9 cellular contexts compared by ENCODE assay signal in the genomic region with DNA sequence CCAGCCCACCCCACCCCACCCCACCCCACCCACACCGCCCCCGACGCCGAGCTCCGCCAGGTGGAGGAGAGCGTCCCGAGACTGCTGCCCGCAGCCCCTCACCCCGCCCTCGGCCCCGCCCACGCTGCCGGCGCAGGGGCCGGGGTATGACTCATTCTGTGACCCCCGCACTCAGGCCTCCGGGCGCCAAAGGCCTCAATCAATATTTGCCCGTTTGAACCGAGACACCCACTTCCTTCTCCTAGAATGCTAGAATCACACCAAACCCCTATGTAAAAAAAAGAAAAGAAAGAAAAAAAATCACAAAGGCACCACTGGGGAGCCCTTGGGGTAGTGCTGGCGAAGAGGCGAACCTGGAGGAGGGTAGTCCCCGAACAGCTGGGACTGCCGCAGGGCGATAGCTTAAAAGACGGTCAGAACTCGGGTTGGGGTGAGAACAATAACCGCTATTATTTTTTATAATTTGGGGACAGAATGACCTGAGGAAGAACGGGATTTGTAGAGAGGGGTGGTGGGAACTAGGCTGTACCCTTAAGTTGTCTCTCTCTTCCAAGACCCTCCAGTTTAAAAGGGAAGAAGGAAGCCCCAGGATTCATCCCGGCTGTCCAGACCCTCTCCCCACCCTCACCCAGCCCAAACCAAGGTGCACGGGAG. TPM values are rescaled to one million over a fixed set of nuclear protein-coding genes. Genes with fewer than 3 reads are reported as not detected.
A peak's percentile ranks its signal among the peaks of the same experiment; 100 is the strongest.
DNase-seq lines count a peak whose midpoint lies in the region; ATAC-seq and TF ChIP-seq lines count a peak whose summit lies in the region.
"Had no signal": no experiment of that assay in that cellular context is flagged by ENCODE, and none has a peak within 500 bp of the region (broad histone marks: within the 10 kb centered on the region; RNA-seq: fewer than 3 reads in every experiment).

No MANE protein-coding gene starts in this region.

- peaks cover 0 to 2% (median 0%) of the 10 kb centered on the region in 7 donors for H3K9me3 Mint-ChIP-seq in CD14-positive monocyte
- no peaks in the 10 kb centered on the region for H3K9me3 Mint-ChIP-seq in activated naive CD4-positive, alpha-beta T cell treated with anti-CD3 and anti-CD28 coated beads for 36 hours

- CTCF ChIA-PET in activated naive CD4-positive, alpha-beta T cell treated with anti-CD3 and anti-CD28 coated beads for 36 hours (lab: Charles Lee), result interaction anchor here (0.7 to 3.2 kb wide), 3 partner anchors 19 to 880 kb away, joined by 3 to 11 read pairs (median 3); no protein-coding TSS in a partner anchor

- intact Hi-C loops in CD14-positive monocyte (cut with micrococcal nuclease) (no loop called here), gastrocnemius medialis (cut with DNase I; ENCODE audit: low total_unique reads) (no loop called here)
- intact Hi-C loops in activated naive CD4-positive, alpha-beta T cell treated with anti-CD3 and anti-CD28 coated beads for 36 hours (cut with micrococcal nuclease), result no loop called here

- DNase-seq in CD14-positive monocyte (ENCODE audit: low spot score), result no peak
- peak; percentile 79 for DNase-seq in NCI-H2171 (lab: John Stamatoyannopoulos, UW)
- DNase-seq in activated naive CD4-positive, alpha-beta T cell treated with anti-CD3 and anti-CD28 coated beads for 36 hours, result peak; percentile 25
- DNase-seq in hepatocyte (ENCODE audit: low spot score), result peak; percentile 86
- DNase-seq in gastrocnemius medialis, result no peak
- no peak for DNase-seq in DMS114 treated with DMSO at 0.1 percent for 48 hours (lab: John Stamatoyannopoulos, UW; ENCODE audit: unreplicated experiment)
- no peak for DNase-seq in inferior parietal cortex (ENCODE audit: extremely low spot score)

- H3K27ac ChIP-seq in hepatocyte (peak overlapping the region; percentile 95), gastrocnemius medialis (no peak overlapping the region)

- peak overlapping the region in 4 of 7 donors; percentile 35 to 68 (median 54) for H3K27ac Mint-ChIP-seq in CD14-positive monocyte
- H3K27ac Mint-ChIP-seq in activated naive CD4-positive, alpha-beta T cell treated with anti-CD3 and anti-CD28 coated beads for 36 hours, result no peak overlapping the region

- in situ Hi-C loops in gastrocnemius medialis (cut with MboI; ENCODE audit: low sequenced_read_pairs in 4 of 4), result no loop called here

- H3K4me2 ChIP-seq in hepatocyte, result peak overlapping the region; percentile 74

- H3K4me3 ChIP-seq in hepatocyte (peak overlapping the region; percentile 28), gastrocnemius medialis (peak overlapping the region in 3 of 4 donors; percentile 33 to 49 (median 36))

- H3K36me3 ChIP-seq in hepatocyte (replicated peaks; ENCODE audit: insufficient read depth, low read depth), result peaks cover 5% of the 10 kb centered on the region
- H3K36me3 ChIP-seq in gastrocnemius medialis, result no peaks in the 10 kb centered on the region

- H3K9me2 ChIP-seq in hepatocyte (replicated peaks; ENCODE audit: insufficient read depth), result no peaks in the 10 kb centered on the region

- TF ChIP-seq POLR2A in gastrocnemius medialis (IDR thresholded peaks at IDR 0.05), result no peak

- H3K79me2 ChIP-seq in hepatocyte, result peaks cover 66% of the 10 kb centered on the region

- peaks cover 0 to 2% (median 1%) of the 10 kb centered on the region in 3 donors for H3K27me3 Mint-ChIP-seq in CD14-positive monocyte (ENCODE audit: low read depth in 3 of 3)
- no peaks in the 10 kb centered on the region for H3K27me3 Mint-ChIP-seq in activated naive CD4-positive, alpha-beta T cell treated with anti-CD3 and anti-CD28 coated beads for 36 hours (ENCODE audit: low read depth)

- H3K27me3 ChIP-seq in hepatocyte, result no peaks in the 10 kb centered on the region
- H3K27me3 ChIP-seq in gastrocnemius medialis, result peaks cover 0 to 11% (median 8%) of the 10 kb centered on the region in 3 donors

- WGBS in hepatocyte (ENCODE audit: low lambda C conversion rate, missing lambda C conversion rate), result 11% methylated on average over 19 of the region's 31 CpGs

- peaks cover 50% of the 10 kb centered on the region for H4K20me1 ChIP-seq in hepatocyte (ENCODE audit: insufficient read depth, poor library complexity, severe bottlenecking)

- H3K9me3 ChIP-seq in hepatocyte (ENCODE audit: low read depth), result no peaks in the 10 kb centered on the region
- no peaks in the 10 kb centered on the region for H3K9me3 ChIP-seq in gastrocnemius medialis

- peak; percentile 72 for ATAC-seq in GM21529 (IDR thresholded peaks at IDR 0.05; ENCODE audit: unreplicated experiment)
- no peak for ATAC-seq in gastrocnemius medialis

- no peak for TF ChIP-seq CTCF in CD14-positive monocyte (IDR thresholded peaks at IDR 0.05)
- TF ChIP-seq CTCF in hepatocyte (IDR thresholded peaks at IDR 0.05; ENCODE audit: poor library complexity), result no peak
- TF ChIP-seq CTCF in gastrocnemius medialis (IDR thresholded peaks at IDR 0.05 in 4 of 5, conservative IDR thresholded peaks at IDR 0.05 in 1 of 5), result no peak

- H3K4me3 Mint-ChIP-seq in CD14-positive monocyte, result peak overlapping the region; percentile 71 to 91
- peak overlapping the region; percentile 51 for H3K4me3 Mint-ChIP-seq in activated naive CD4-positive, alpha-beta T cell treated with anti-CD3 and anti-CD28 coated beads for 36 hours

- H3K4me1 Mint-ChIP-seq in CD14-positive monocyte, result peaks cover 30% of the 10 kb centered on the region
- H3K4me1 Mint-ChIP-seq in activated naive CD4-positive, alpha-beta T cell treated with anti-CD3 and anti-CD28 coated beads for 36 hours (ENCODE audit: low read depth), result peaks cover 5% of the 10 kb centered on the region

- H3K4me1 ChIP-seq in hepatocyte (ENCODE audit: insufficient read depth) (peaks cover 57% of the 10 kb centered on the region), gastrocnemius medialis (peaks cover 0 to 2% of the 10 kb centered on the region in 2 donors)

- no peak overlapping the region for H2AFZ ChIP-seq in hepatocyte

- H3K36me3 Mint-ChIP-seq in CD14-positive monocyte, result no peaks in the 10 kb centered on the region
- no peaks in the 10 kb centered on the region for H3K36me3 Mint-ChIP-seq in activated naive CD4-positive, alpha-beta T cell treated with anti-CD3 and anti-CD28 coated beads for 36 hours (ENCODE audit: low read depth)

RNA-seq across cellular contexts. Expression of gene KRT8, which starts 0.9 kb away (rescaled TPM):
- polyA plus RNA-seq in CD14-positive monocyte (under 1 TPM in 1 of 2 donors, not detected in 1; 0.39 TPM), hepatocyte (2,058 and 2,283 TPM in 2 replicates)
- total RNA-seq in activated naive CD4-positive, alpha-beta T cell treated with anti-CD3 and anti-CD28 coated beads for 36 hours, result under 1 TPM; 0.24 to 0.40 TPM
- total RNA-seq in hepatocyte (1,376 and 1,381 TPM in 2 replicates), gastrocnemius medialis (1 to 10 TPM in 3 of 4 donors, not detected in 1; 1.4 to 7.0 (median 3.1) TPM)

RNA-seq across cellular contexts. Expression of gene KRT18, which starts 44.9 kb away (rescaled TPM):
- under 1 TPM; 0.16 to 0.25 TPM for polyA plus RNA-seq in CD14-positive monocyte
- 1 to 10 TPM; 7.5 to 7.9 TPM for total RNA-seq in activated naive CD4-positive, alpha-beta T cell treated with anti-CD3 and anti-CD28 coated beads for 36 hours
- total RNA-seq in hepatocyte, result 676 and 753 TPM in 2 replicates
- polyA plus RNA-seq in hepatocyte, result 1,621 and 1,849 TPM in 2 replicates
- 1 to 10 TPM in 3 of 4 donors, under 1 TPM in 1; 0.97 to 6.7 (median 2.7) TPM for total RNA-seq in gastrocnemius medialis

RNA-seq across cellular contexts. Expression of gene KRT78, which starts 55.2 kb away (rescaled TPM):
- not detected for polyA plus RNA-seq in CD14-positive monocyte
- total RNA-seq in activated naive CD4-positive, alpha-beta T cell treated with anti-CD3 and anti-CD28 coated beads for 36 hours, result not detected
- 0.08 TPM in 1 of 2 replicates, not detected in the other for total RNA-seq in hepatocyte
- polyA plus RNA-seq in hepatocyte, result not detected in 2 replicates
- total RNA-seq in gastrocnemius medialis, result not detected
- total RNA-seq: glomerular endothelial cell had no signal

Comparison
In these comparisons a context has a peak if more than half of its experiments do, and no peak if none do; other contexts are left out.
1. DNase-seq: peak in NCI-H2171 (single experiment), activated naive CD4-positive, alpha-beta T cell treated with anti-CD3 and anti-CD28 coated beads for 36 hours (single experiment) and hepatocyte (single experiment); none in CD14-positive monocyte (single experiment), gastrocnemius medialis (0 of 2), DMS114 treated with DMSO at 0.1 percent for 48 hours (single experiment) and inferior parietal cortex (single experiment).
2. RNA of gene KRT8, which starts 0.9 kb away (total RNA-seq): 1,376 to 1,381 TPM in hepatocyte; 1.4 to 7.0 TPM in gastrocnemius medialis and 0.24 to 0.40 TPM in activated naive CD4-positive, alpha-beta T cell treated with anti-CD3 and anti-CD28 coated beads for 36 hours; every median in the first group is over 100 times any median in the second.
3. RNA of gene KRT18, which starts 44.9 kb away (total RNA-seq): 676 to 753 TPM in hepatocyte; 7.5 to 7.9 TPM in activated naive CD4-positive, alpha-beta T cell treated with anti-CD3 and anti-CD28 coated beads for 36 hours and 0.97 to 6.7 TPM in gastrocnemius medialis; every median in the first group is over 10 times any median in the second.